ENCODE assay signal across 1 cellular context in genomic region chr20:47479093-47479492, GRCh38.
TF ChIP-seq lines count a peak whose summit lies in the region.

No MANE protein-coding gene starts in this region.

TF ChIP-seq in GM12878, 131 proteins besides CTCF, POLR2A, EP300 and RAD21 (continued from another document):
- TF ChIP-seq, protein P1, sequence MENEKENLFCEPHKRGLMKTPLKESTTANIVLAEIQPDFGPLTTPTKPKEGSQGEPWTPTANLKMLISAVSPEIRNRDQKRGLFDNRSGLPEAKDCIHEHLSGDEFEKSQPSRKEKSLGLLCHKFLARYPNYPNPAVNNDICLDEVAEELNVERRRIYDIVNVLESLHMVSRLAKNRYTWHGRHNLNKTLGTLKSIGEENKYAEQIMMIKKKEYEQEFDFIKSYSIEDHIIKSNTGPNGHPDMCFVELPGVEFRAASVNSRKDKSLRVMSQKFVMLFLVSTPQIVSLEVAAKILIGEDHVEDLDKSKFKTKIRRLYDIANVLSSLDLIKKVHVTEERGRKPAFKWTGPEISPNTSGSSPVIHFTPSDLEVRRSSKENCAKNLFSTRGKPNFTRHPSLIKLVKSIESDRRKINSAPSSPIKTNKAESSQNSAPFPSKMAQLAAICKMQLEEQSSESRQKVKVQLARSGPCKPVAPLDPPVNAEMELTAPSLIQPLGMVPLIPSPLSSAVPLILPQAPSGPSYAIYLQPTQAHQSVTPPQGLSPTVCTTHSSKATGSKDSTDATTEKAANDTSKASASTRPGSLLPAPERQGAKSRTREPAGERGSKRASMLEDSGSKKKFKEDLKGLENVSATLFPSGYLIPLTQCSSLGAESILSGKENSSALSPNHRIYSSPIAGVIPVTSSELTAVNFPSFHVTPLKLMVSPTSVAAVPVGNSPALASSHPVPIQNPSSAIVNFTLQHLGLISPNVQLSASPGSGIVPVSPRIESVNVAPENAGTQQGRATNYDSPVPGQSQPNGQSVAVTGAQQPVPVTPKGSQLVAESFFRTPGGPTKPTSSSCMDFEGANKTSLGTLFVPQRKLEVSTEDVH (IDR thresholded peaks at IDR 0.05; ENCODE audit: low read depth, partially characterized antibody), result no peak
- no peak for TF ChIP-seq ZNF24 (IDR thresholded peaks at IDR 0.05)
- TF ChIP-seq ZNF622 (IDR thresholded peaks at IDR 0.05), result no peak
- no peak for TF ChIP-seq WRNIP1 (IDR thresholded peaks at IDR 0.05; ENCODE audit: borderline replicate concordance, low read depth, low read length)
- TF ChIP-seq, protein P2, sequence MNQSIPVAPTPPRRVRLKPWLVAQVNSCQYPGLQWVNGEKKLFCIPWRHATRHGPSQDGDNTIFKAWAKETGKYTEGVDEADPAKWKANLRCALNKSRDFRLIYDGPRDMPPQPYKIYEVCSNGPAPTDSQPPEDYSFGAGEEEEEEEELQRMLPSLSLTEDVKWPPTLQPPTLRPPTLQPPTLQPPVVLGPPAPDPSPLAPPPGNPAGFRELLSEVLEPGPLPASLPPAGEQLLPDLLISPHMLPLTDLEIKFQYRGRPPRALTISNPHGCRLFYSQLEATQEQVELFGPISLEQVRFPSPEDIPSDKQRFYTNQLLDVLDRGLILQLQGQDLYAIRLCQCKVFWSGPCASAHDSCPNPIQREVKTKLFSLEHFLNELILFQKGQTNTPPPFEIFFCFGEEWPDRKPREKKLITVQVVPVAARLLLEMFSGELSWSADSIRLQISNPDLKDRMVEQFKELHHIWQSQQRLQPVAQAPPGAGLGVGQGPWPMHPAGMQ (IDR thresholded peaks at IDR 0.05; ENCODE audit: borderline replicate concordance), result no peak
TF ChIP-seq in GM12878: peak in this region for 1.
